10 cellular contexts compared by ENCODE assay signal in genomic region chr3:51681453-51681852, GRCh38. TPM values are rescaled to one million over a fixed set of nuclear protein-coding genes. Genes with fewer than 3 reads are reported as not detected.
DNase-seq lines count a peak whose midpoint lies in the region; ATAC-seq and TF ChIP-seq lines count a peak whose summit lies in the region.
"Had no signal": no experiment of that assay in that cellular context is flagged by ENCODE, and none has a peak within 500 bp of the region (broad histone marks: within the 10 kb centered on the region; RNA-seq: fewer than 3 reads in every experiment).

No MANE protein-coding gene starts in this region.

- peaks cover 55% of the 10 kb centered on the region for H3K79me2 ChIP-seq in GM23248 (ENCODE audit: insufficient read depth)

- no peaks in the 10 kb centered on the region for H3K36me3 Mint-ChIP-seq in natural killer cell

- H3K4me1 ChIP-seq in GM23248 (ENCODE audit: insufficient read depth) = peaks cover 15% of the 10 kb centered on the region

- no peaks in the 10 kb centered on the region for H3F3A ChIP-seq in GM23248 (ENCODE audit: insufficient read depth)

- no peak overlapping the region for H2AFZ ChIP-seq in GM23248

- peak overlapping the region; percentile 25; the same call in 1 of the 2 replicates for H3K27ac ChIP-seq in GM23248

- peak overlapping the region; percentile 81 for H3K27ac Mint-ChIP-seq in natural killer cell

- H3K9me3 Mint-ChIP-seq in natural killer cell = no peaks in the 10 kb centered on the region

- no peaks in the 10 kb centered on the region for H4K20me1 ChIP-seq in GM23248 (ENCODE audit: insufficient read depth)

- no peak overlapping the region for H3K4me2 ChIP-seq in GM23248 (ENCODE audit: unreplicated experiment)

- H3K36me3 ChIP-seq in GM23248 (ENCODE audit: low read depth) = no peaks in the 10 kb centered on the region

- peak; percentile 22 for DNase-seq in GM23248
- peak; percentile 57 for DNase-seq in SW480 (ENCODE audit: low spot score)
- peak; percentile 69 for DNase-seq in central memory CD4-positive, alpha-beta T cell
- no peak for DNase-seq in natural killer cell
- no peak for DNase-seq in cerebellum (ENCODE audit: low spot score)
- DNase-seq in NCI-H1092 treated with DMSO at 0.1 percent for 48 hours (lab: John Stamatoyannopoulos, UW) = no peak

- no peaks in the 10 kb centered on the region for H3K27me3 ChIP-seq in GM23248 (replicated peaks; ENCODE audit: insufficient read depth)
- H3K27me3 ChIP-seq: gastrocnemius medialis, tibial nerve had no signal

- WGBS in GM23248 (ENCODE audit: low coverage in 1 of 2, low lambda C conversion rate in 2 of 2, missing lambda C conversion rate in 2 of 2), 2 experiments = 79 to 88% methylated on average over 3 of the region's 3 CpGs

- in situ Hi-C loops in GM23248 (cut with MboI) = no loop called here

- H3K9ac ChIP-seq in GM23248 = 0 out of 2 replicates have a peak overlapping the region, but pooled peaks have one; percentile 21

- no peak for TF ChIP-seq CTCF in natural killer cell (IDR thresholded peaks at IDR 0.05)

- H3K27me3 Mint-ChIP-seq in natural killer cell (ENCODE audit: low read depth in 2 of 2) = no peaks in the 10 kb centered on the region

- H3K4me3 ChIP-seq in GM23248 = no peak overlapping the region
- H3K4me3 ChIP-seq: gastrocnemius medialis, tibial nerve had no signal

- no peaks in the 10 kb centered on the region for H3K9me2 ChIP-seq in GM23248 (ENCODE audit: insufficient read depth)

- peaks cover 63 to 83% of the 10 kb centered on the region in 2 donors for H3K4me1 Mint-ChIP-seq in natural killer cell

- no peaks in the 10 kb centered on the region for H3K9me3 ChIP-seq in GM23248 (ENCODE audit: low read depth)
- H3K9me3 ChIP-seq: gastrocnemius medialis, tibial nerve had no signal

- intact Hi-C loops in natural killer cell (cut with micrococcal nuclease) = no loop called here

- peak overlapping the region; percentile 86 for H3K4me3 Mint-ChIP-seq in natural killer cell

- no peak for ATAC-seq in natural killer cell
- ATAC-seq in GM18517 (IDR thresholded peaks at IDR 0.05; ENCODE audit: unreplicated experiment) = no peak
- ATAC-seq in HG02571 (IDR thresholded peaks at IDR 0.05; ENCODE audit: unreplicated experiment) = no peak

RNA-seq across cellular contexts. Expression of gene TEX264, which starts 10.4 kb away (rescaled TPM):
- 77.9 and 89.8 TPM in 2 replicates for total RNA-seq in GM23248 (2014; rRNA removed; shearing (Covaris generic))
- 66.7 and 74.9 TPM in 2 replicates for polyA plus RNA-seq in GM23248 (2016; fragmentation: Nextera tagmentation; extraction: Ambion mirVana)
- total RNA-seq in natural killer cell (10 to 100 TPM; 41.1 to 46.8 (median 45.4) TPM), cerebellum (12.2 TPM)

RNA-seq across cellular contexts. Expression of gene GRM2, which starts 25.4 kb away (rescaled TPM):
- 1.1 TPM in 1 of 2 replicates, not detected in the other for total RNA-seq in GM23248 (2014; rRNA removed; shearing (Covaris generic))
- polyA plus RNA-seq in GM23248 (2016; fragmentation: Nextera tagmentation; extraction: Ambion mirVana) = not detected in 2 replicates
- total RNA-seq in natural killer cell (1 to 10 TPM; 5.6 to 8.0 (median 7.4) TPM), cerebellum (9.4 TPM)

Comparison
In these comparisons a context has a peak if more than half of its experiments do, and no peak if none do; other contexts are left out.
1. DNase-seq: peak in GM23248 (single experiment), SW480 (single experiment) and central memory CD4-positive, alpha-beta T cell (single experiment); none in natural killer cell (single experiment), cerebellum (single experiment) and NCI-H1092 treated with DMSO at 0.1 percent for 48 hours (single experiment).